8 cellular contexts compared by ENCODE assay signal in the genomic region with DNA sequence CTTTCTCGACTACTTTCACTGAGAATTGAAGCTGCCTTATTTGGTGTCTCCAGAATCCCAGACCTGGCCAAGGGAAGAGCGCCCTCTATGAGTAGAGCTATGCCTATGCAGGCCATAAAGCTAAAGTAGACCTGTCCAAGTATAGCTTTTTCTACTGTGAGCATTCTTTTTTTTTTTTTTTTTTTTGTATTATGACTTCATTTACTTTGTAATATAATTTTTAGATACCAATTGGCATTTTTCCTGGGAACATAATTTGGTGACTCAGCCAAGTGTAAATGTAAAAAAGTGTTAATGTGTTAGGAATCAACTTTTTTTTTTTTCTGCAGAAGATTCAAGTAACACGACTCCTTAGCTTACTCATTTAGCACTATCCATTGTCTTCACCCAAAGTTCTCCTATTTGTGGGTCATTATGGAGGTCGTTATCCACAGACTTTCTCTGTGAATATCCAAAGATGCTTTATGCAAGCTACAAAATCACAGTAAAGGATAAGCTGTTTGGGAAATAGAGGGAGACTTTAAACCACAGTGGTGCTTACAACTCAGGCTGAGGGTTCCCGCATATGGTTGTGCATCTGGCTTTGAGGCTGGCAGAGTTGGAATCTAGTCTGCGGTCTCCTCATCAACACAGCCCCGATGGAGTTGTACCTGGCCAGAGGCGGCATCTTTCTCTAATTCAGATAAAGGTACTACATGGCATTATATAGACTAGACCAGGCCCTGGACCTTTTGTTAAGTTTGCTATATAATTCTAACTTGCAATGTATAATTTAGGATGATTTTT.
DNase-seq lines count a peak whose midpoint lies in the region; ATAC-seq and TF ChIP-seq lines count a peak whose summit lies in the region.

No MANE protein-coding gene starts in this region.

- 68% methylated on average over 8 of the region's 8 CpGs for WGBS in hepatocyte (ENCODE audit: low lambda C conversion rate, missing lambda C conversion rate)

- H3K27me3 ChIP-seq in hepatocyte = no peaks in the 10 kb centered on the region

- peak; percentile 57 for ATAC-seq in HG02981 (IDR thresholded peaks at IDR 0.05; ENCODE audit: unreplicated experiment)
- ATAC-seq in activated T-cell treated with anti-CD3 and anti-CD28 coated beads, Interleukin-2, amount 50 U/mL, for 4 hours = no peak

- TF ChIP-seq CTCF in hepatocyte (IDR thresholded peaks at IDR 0.05; ENCODE audit: poor library complexity) = peak; percentile 76

- H3K4me3 Mint-ChIP-seq in activated T-cell treated with anti-CD3 and anti-CD28 coated beads, Interleukin-2, amount 50 U/mL, for 4 hours = no peak overlapping the region

- H3K27me3 Mint-ChIP-seq in activated T-cell treated with anti-CD3 and anti-CD28 coated beads, Interleukin-2, amount 50 U/mL, for 4 hours (ENCODE audit: low read depth) = no peaks in the 10 kb centered on the region

- no peak overlapping the region for H3K4me2 ChIP-seq in hepatocyte

- DNase-seq in SIG-M5 treated with dmso at 0.1 percent for 504 hours (lab: John Stamatoyannopoulos, UW; ENCODE audit: unreplicated experiment) (peak; percentile 29), SIG-M5 (lab: John Stamatoyannopoulos, UW) (no peak), RPMI8226 (peak; percentile 40), hepatocyte (ENCODE audit: low spot score) (peak; percentile 67), T1000 (lab: John Stamatoyannopoulos, UW) (no peak), GDM1 (lab: John Stamatoyannopoulos, UW) (no peak)
- DNase-seq in activated T-cell treated with anti-CD3 and anti-CD28 coated beads, Interleukin-2, amount 50 U/mL, for 4 hours = no peak

- H3K4me1 Mint-ChIP-seq in activated T-cell treated with anti-CD3 and anti-CD28 coated beads, Interleukin-2, amount 50 U/mL, for 4 hours (ENCODE audit: low read depth) = no peaks in the 10 kb centered on the region

- H3K36me3 Mint-ChIP-seq in activated T-cell treated with anti-CD3 and anti-CD28 coated beads, Interleukin-2, amount 50 U/mL, for 4 hours (ENCODE audit: insufficient read depth) = no peaks in the 10 kb centered on the region

- H4K20me1 ChIP-seq in hepatocyte (ENCODE audit: insufficient read depth, poor library complexity, severe bottlenecking) = no peaks in the 10 kb centered on the region

- H3K4me1 ChIP-seq in hepatocyte (ENCODE audit: insufficient read depth) = no peaks in the 10 kb centered on the region

- H3K4me3 ChIP-seq in hepatocyte = no peak overlapping the region

- no peaks in the 10 kb centered on the region for H3K79me2 ChIP-seq in hepatocyte

- H3K9me3 ChIP-seq in hepatocyte (ENCODE audit: low read depth) = no peaks in the 10 kb centered on the region

- H3K9me2 ChIP-seq in hepatocyte (replicated peaks; ENCODE audit: insufficient read depth) = no peaks in the 10 kb centered on the region

- H3K36me3 ChIP-seq in hepatocyte (replicated peaks; ENCODE audit: insufficient read depth, low read depth) = no peaks in the 10 kb centered on the region

- H2AFZ ChIP-seq in hepatocyte = no peak overlapping the region

- no peak overlapping the region for H3K27ac ChIP-seq in hepatocyte

- peaks cover 9% of the 10 kb centered on the region for H3K9me3 Mint-ChIP-seq in activated T-cell treated with anti-CD3 and anti-CD28 coated beads, Interleukin-2, amount 50 U/mL, for 4 hours

Comparison
In these comparisons a context has a peak if more than half of its experiments do, and no peak if none do; other contexts are left out.
1. DNase-seq: peak in SIG-M5 treated with dmso at 0.1 percent for 504 hours (single experiment), RPMI8226 (single experiment) and hepatocyte (single experiment); none in SIG-M5 (single experiment), T1000 (single experiment), GDM1 (single experiment) and activated T-cell treated with anti-CD3 and anti-CD28 coated beads, Interleukin-2, amount 50 U/mL, for 4 hours (single experiment).